Comparison of ENCODE assay signal across 1 cellular context in the genomic region with DNA sequence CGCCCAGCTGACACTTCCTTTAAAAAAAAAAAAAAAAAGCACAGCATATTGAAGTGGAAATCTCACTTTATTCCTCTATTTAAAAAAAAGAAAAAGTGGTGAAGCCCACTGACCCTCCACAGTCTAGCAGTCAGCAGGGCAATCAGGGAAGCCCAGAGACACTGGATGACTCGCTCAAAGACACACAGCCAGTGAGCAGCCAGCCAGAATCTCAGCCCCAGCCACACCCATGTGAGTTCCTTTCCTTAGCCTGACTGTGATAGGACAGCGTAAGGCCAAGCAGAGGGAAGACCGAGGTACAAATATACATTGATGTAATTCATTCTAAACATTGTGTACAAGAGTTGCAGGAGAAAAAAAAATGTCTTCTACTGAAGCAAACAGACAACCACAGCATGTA.
TF ChIP-seq lines count a peak whose summit lies in the region.

No MANE protein-coding gene starts in this region.

TF ChIP-seq in K562, 482 proteins besides CTCF, POLR2A, EP300 and RAD21:
- peak; percentile 80 for TF ChIP-seq ZFP36 (IDR thresholded peaks at IDR 0.05; ENCODE audit: low read depth, low read length, partially characterized antibody)
- no peak for TF ChIP-seq NFXL1 (CRISPR knock-in tag; IDR thresholded peaks at IDR 0.05)
- TF ChIP-seq MBD1 (CRISPR knock-in tag; IDR thresholded peaks at IDR 0.05), result no peak
- TF ChIP-seq BCOR (IDR thresholded peaks at IDR 0.05), result 0 out of 2 replicates have a peak, but pooled peaks have one; percentile 9
